Comparison of ENCODE assay signal across 19 cellular contexts in genomic region chr3:37591130-37591865, GRCh38.
DNase-seq lines count a peak whose midpoint lies in the region; ATAC-seq, FAIRE-seq and TF ChIP-seq lines count a peak whose summit lies in the region.
"Had no signal": no experiment of that assay in that cellular context is flagged by ENCODE, and none has a peak within 500 bp of the region (broad histone marks: within the 10 kb centered on the region; RNA-seq: fewer than 3 reads in every experiment).

No MANE protein-coding gene starts in this region.

- H4K91ac ChIP-seq in H1 (replicated peaks; ENCODE audit: insufficient read length, low read length) = no peak overlapping the region
- no peak overlapping the region for H4K91ac ChIP-seq in neuronal stem cell (ENCODE audit: low read depth, low read length, poor library complexity)

- no peak for FAIRE-seq in H1 (lab: Jason Lieb, UNC)
- FAIRE-seq: endothelial cell of umbilical vein had no signal

- RAD21 ChIA-PET in HCT116 (lab: Charles Lee; ENCODE audit: low non-redundant PET in 1 of 2, low total read pairs in 2 of 2, uncharacterized antibody in 2 of 2, unreplicated experiment in 2 of 2) = no interaction called here

- TF ChIP-seq EP300 in H1 (IDR thresholded peaks at IDR 0.05; ENCODE audit: borderline replicate concordance in 1 of 2, low read depth in 2 of 2, low read length in 2 of 2) = no peak

- no peak for TF ChIP-seq POLR2A in HCT116 (IDR thresholded peaks at IDR 0.05; ENCODE audit: borderline replicate concordance, extremely low read depth, insufficient read depth, insufficient read length)
- no peak for TF ChIP-seq POLR2A in H1 (IDR thresholded peaks at IDR 0.05; ENCODE audit: control extremely low read depth in 1 of 2, low read depth in 2 of 2, low read length in 2 of 2)

- no peak overlapping the region for H3K27ac Mint-ChIP-seq in progenitor cell of endocrine pancreas
- H3K27ac Mint-ChIP-seq: activated naive CD4-positive, alpha-beta T cell treated with anti-CD3 and anti-CD28 coated beads, Interleukin-2, amount 50 U/mL, for 72 hours; CD4-positive, alpha-beta memory T cell had no signal

- H3K9me3 ChIP-seq in HCT116 (ENCODE audit: control insufficient read depth in 1 of 2, insufficient read depth in 1 of 2, low read depth in 1 of 2, low read length in 2 of 2) (no peaks in the 10 kb centered on the region), H1 (ENCODE audit: insufficient read depth in 2 of 2, low read depth in 1 of 2, low read length in 1 of 2) (no peaks in the 10 kb centered on the region), lower lobe of right lung (no peaks in the 10 kb centered on the region), stomach smooth muscle (ENCODE audit: control insufficient read depth in 2 of 2, low read length in 2 of 2) (no peaks in the 10 kb centered on the region), neuronal stem cell (replicated peaks in 1 of 2; ENCODE audit: control insufficient read depth in 2 of 2, insufficient read depth in 1 of 2, low read depth in 1 of 2, low read length in 2 of 2) (no peaks in the 10 kb centered on the region)

- H3K4me2 ChIP-seq in HCT116 (ENCODE audit: low read length) (peak overlapping the region; percentile 44), H1 (ENCODE audit: insufficient read depth in 1 of 2, low read depth in 2 of 2, low read length in 2 of 2) (no peak overlapping the region), neuronal stem cell (ENCODE audit: insufficient read depth, low read length, poor library complexity, severe bottlenecking) (no peak overlapping the region)

- H3K4me3 ChIP-seq in HCT116 (replicated peaks in 1 of 2; ENCODE audit: low read depth in 1 of 2, low read length in 2 of 2) (no peak overlapping the region), H1 (ENCODE audit: extremely low read depth in 1 of 4, insufficient read depth in 2 of 4, low read depth in 3 of 4, low read length in 4 of 4) (no peak overlapping the region), lower lobe of right lung (no peak overlapping the region), stomach smooth muscle (ENCODE audit: low read length in 2 of 2) (peak overlapping the region; percentile 5 to 44), neuronal stem cell (ENCODE audit: low read length in 2 of 2) (no peak overlapping the region), brain microvascular endothelial cell (ENCODE audit: low read depth, low read length) (no peak overlapping the region)
- H3K4me3 ChIP-seq: SK-N-MC had no signal

- H3K4me1 ChIP-seq in HCT116 (ENCODE audit: control insufficient read depth in 1 of 2, insufficient read depth in 2 of 2, low read length in 2 of 2) = peaks cover 0 to 13% of the 10 kb centered on the region in 2 experiments; a peak in 2 of 4 replicates
- H3K4me1 ChIP-seq in H1 (replicated peaks in 1 of 4; ENCODE audit: control insufficient read depth in 3 of 4, insufficient read depth in 4 of 4, low read length in 3 of 4) = no peaks in the 10 kb centered on the region
- peaks cover 42% of the 10 kb centered on the region for H3K4me1 ChIP-seq in lower lobe of right lung
- H3K4me1 ChIP-seq in stomach smooth muscle (ENCODE audit: control insufficient read depth, insufficient read depth, low read length) = peaks cover 87% of the 10 kb centered on the region
- no peaks in the 10 kb centered on the region for H3K4me1 ChIP-seq in neuronal stem cell (ENCODE audit: control insufficient read depth in 2 of 2, insufficient read depth in 1 of 2, low read depth in 1 of 2, low read length in 2 of 2)

- no peak overlapping the region for H3K4me3 Mint-ChIP-seq in progenitor cell of endocrine pancreas (ENCODE audit: low read depth)
- H3K4me3 Mint-ChIP-seq: CD4-positive, alpha-beta memory T cell had no signal

- intact Hi-C loops in HCT116 (cut with micrococcal nuclease) = no loop called here
- intact Hi-C loops in lower lobe of right lung (cut with DNase I) = no loop called here

- no peaks in the 10 kb centered on the region for H3K9me3 Mint-ChIP-seq in progenitor cell of endocrine pancreas (ENCODE audit: low read depth)
- H3K9me3 Mint-ChIP-seq: activated naive CD4-positive, alpha-beta T cell treated with anti-CD3 and anti-CD28 coated beads, Interleukin-2, amount 50 U/mL, for 72 hours; CD4-positive, alpha-beta memory T cell had no signal

- no peak overlapping the region for H3K56ac ChIP-seq in H1 (replicated peaks; ENCODE audit: insufficient read length, low read depth, low read length)

- no peak overlapping the region for H2BK20ac ChIP-seq in H1 (ENCODE audit: low read length)

- 85% methylated on average over 4 of the region's 4 CpGs; no CpG with 5 or more reads in 1 of the 2 experiments for WGBS in H1 (ENCODE audit: extremely low coverage in 1 of 2, insufficient coverage in 1 of 2, insufficient read length in 1 of 2, insufficient replicate concordance in 2 of 2, low coverage in 1 of 2, low lambda C conversion rate in 2 of 2, missing lambda C conversion rate in 1 of 2), 2 experiments
- WGBS in neuronal stem cell (ENCODE audit: extremely low coverage in 2 of 2, insufficient read length in 2 of 2, insufficient replicate concordance in 1 of 2), 2 donors = no CpG with 5 or more reads among the region's 4 CpGs

- no peaks in the 10 kb centered on the region for H3K36me3 Mint-ChIP-seq in progenitor cell of endocrine pancreas (ENCODE audit: insufficient read depth)
- H3K36me3 Mint-ChIP-seq: activated naive CD4-positive, alpha-beta T cell treated with anti-CD3 and anti-CD28 coated beads, Interleukin-2, amount 50 U/mL, for 72 hours; CD4-positive, alpha-beta memory T cell had no signal

- H2BK12ac ChIP-seq in H1 (ENCODE audit: low read depth, low read length) (no peak overlapping the region), neuronal stem cell (ENCODE audit: low read length) (no peak overlapping the region)

- BruUV-seq in HCT116 (replicated peaks; lab: Mats Ljungman, UMichigan) = no TSS peak

- H3K23me2 ChIP-seq in H1 (ENCODE audit: low read depth, low read length) = no peaks in the 10 kb centered on the region; the same call in 1 of the 2 replicates

- TF ChIP-seq RAD21 in HCT116 (IDR thresholded peaks at IDR 0.05; ENCODE audit: low read depth) (no peak), H1 (IDR thresholded peaks at IDR 0.05 in 1 of 2, conservative IDR thresholded peaks at IDR 0.05 in 1 of 2; ENCODE audit: low read depth in 2 of 2, low read length in 2 of 2) (no peak)

- H3K79me1 ChIP-seq in H1 (ENCODE audit: low read depth, low read length) (no peaks in the 10 kb centered on the region), neuronal stem cell (ENCODE audit: low read depth, low read length) (no peaks in the 10 kb centered on the region)

- CTCF ChIA-PET in HCT116 (lab: Charles Lee) = no interaction called here
- CTCF ChIA-PET in H1 (lab: Charles Lee; ENCODE audit: partially characterized antibody) = interaction anchor here (0.9 kb wide), 1 partner anchor 10 kb away, joined by 3 read pairs; no protein-coding TSS in a partner anchor

- in situ Hi-C loops in brain microvascular endothelial cell (cut with HindIII; ENCODE audit: low pct_ligation_motif_present, low sequenced_read_pairs) = no loop called here

- DNase-seq in HCT116 (ENCODE audit: low read depth, low spot score) = no peak
- DNase-seq in H1 (ENCODE audit: low read depth in 1 of 2, low spot score in 2 of 2) = no peak
- no peak for DNase-seq in lower lobe of right lung
- DNase-seq in progenitor cell of endocrine pancreas (ENCODE audit: low spot score, unreplicated experiment) = no peak
- no peak for DNase-seq in neuronal stem cell (ENCODE audit: low spot score)
- no peak for DNase-seq in activated CD4-positive, alpha-beta T cell treated with anti-CD3 and anti-CD28 coated beads for 4 hours
- DNase-seq in brain microvascular endothelial cell = no peak
- DNase-seq: CD4-positive, alpha-beta memory T cell; cerebellar nuclear complex; head of caudate nucleus; islet precursor cell; Karpas-422; NCI-H1105 treated with DMSO at 0.1 percent for 48 hours; NCI-H2227 treated with DMSO at 0.1 percent for 48 hours; posterior cingulate gyrus had no signal

- H3K9me2 ChIP-seq in HCT116 (ENCODE audit: insufficient read depth) = no peaks in the 10 kb centered on the region

- POLR2A ChIA-PET in HCT116 (lab: Charles Lee) = no interaction called here
- POLR2A ChIA-PET in H1 (lab: Charles Lee; ENCODE audit: partially characterized antibody) = no interaction called here

- no peak overlapping the region for H2BK120ac ChIP-seq in H1 (replicated peaks; ENCODE audit: low read depth, low read length)
- no peak overlapping the region for H2BK120ac ChIP-seq in neuronal stem cell (ENCODE audit: low read depth, low read length)

- no peak overlapping the region for H3K4ac ChIP-seq in H1 (replicated peaks; ENCODE audit: insufficient read length, low read depth, low read length)
- no peak overlapping the region for H3K4ac ChIP-seq in neuronal stem cell (ENCODE audit: low read length)

- H4K5ac ChIP-seq in H1 (ENCODE audit: insufficient read length, low read depth, low read length) = no peak overlapping the region

- H3K14ac ChIP-seq in H1 (ENCODE audit: insufficient read length) (no peak overlapping the region), neuronal stem cell (ENCODE audit: low read length) (no peak overlapping the region)

- no peak overlapping the region for H2AK5ac ChIP-seq in H1 (ENCODE audit: low read depth, low read length)
- no peak overlapping the region for H2AK5ac ChIP-seq in neuronal stem cell (ENCODE audit: low read depth, low read length)

- H3K18ac ChIP-seq in H1 (ENCODE audit: extremely low read depth, low read length) (no peak overlapping the region), neuronal stem cell (ENCODE audit: low read length) (no peak overlapping the region)

- H3K4me1 Mint-ChIP-seq in progenitor cell of endocrine pancreas (ENCODE audit: low read depth) = peaks cover 13% of the 10 kb centered on the region
- H3K4me1 Mint-ChIP-seq: CD4-positive, alpha-beta memory T cell had no signal

- H3K36me3 ChIP-seq in HCT116 (ENCODE audit: control insufficient read depth in 1 of 2, insufficient read depth in 2 of 2, low read length in 2 of 2) (no peaks in the 10 kb centered on the region), H1 (ENCODE audit: control insufficient read depth in 2 of 4, insufficient read depth in 4 of 4, low read length in 3 of 4) (no peaks in the 10 kb centered on the region), lower lobe of right lung (no peaks in the 10 kb centered on the region), stomach smooth muscle (ENCODE audit: control insufficient read depth in 2 of 2, insufficient read depth in 2 of 2, low read length in 2 of 2) (no peaks in the 10 kb centered on the region), neuronal stem cell (replicated peaks in 1 of 2; ENCODE audit: control insufficient read depth in 2 of 2, insufficient read depth in 2 of 2, low read length in 2 of 2) (no peaks in the 10 kb centered on the region), brain microvascular endothelial cell (replicated peaks) (no peaks in the 10 kb centered on the region)

- no peak overlapping the region for H2AFZ ChIP-seq in HCT116 (ENCODE audit: low read depth, low read length, poor library complexity, severe bottlenecking)
- H2AFZ ChIP-seq in H1 (ENCODE audit: low read length) = no peak overlapping the region
- H2AFZ ChIP-seq in neuronal stem cell (ENCODE audit: low read length) = no peak overlapping the region

- ATAC-seq in HCT116 (no peak), lower lobe of right lung (peak in 1 of 2 donors; percentile 2)

- H3K27me3 Mint-ChIP-seq in progenitor cell of endocrine pancreas = peaks cover 4% of the 10 kb centered on the region

- H3K9ac ChIP-seq in HCT116 (ENCODE audit: low read length) = no peak overlapping the region
- no peak overlapping the region for H3K9ac ChIP-seq in H1 (replicated peaks in 1 of 4; ENCODE audit: extremely low read depth in 1 of 4, low read depth in 3 of 4, low read length in 3 of 4)
- H3K9ac ChIP-seq in stomach smooth muscle (ENCODE audit: low read length in 2 of 2) = peak overlapping the region; percentile 10 to 55
- H3K9ac ChIP-seq in neuronal stem cell (ENCODE audit: low read depth, low read length, poor library complexity) = no peak overlapping the region

- H3K27ac ChIP-seq in HCT116 (ENCODE audit: low read depth, low read length) (no peak overlapping the region), H1 (ENCODE audit: low read depth, low read length) (no peak overlapping the region), lower lobe of right lung (peak overlapping the region; percentile 54), stomach smooth muscle (ENCODE audit: low read length) (peak overlapping the region; percentile 90), neuronal stem cell (replicated peaks; ENCODE audit: low read length) (no peak overlapping the region), brain microvascular endothelial cell (no peak overlapping the region)
- H3K27ac ChIP-seq: SK-N-MC had no signal

- H3K27me3 ChIP-seq in HCT116 (ENCODE audit: insufficient read depth, low read length) = no peaks in the 10 kb centered on the region
- H3K27me3 ChIP-seq in H1 (replicated peaks in 1 of 4; ENCODE audit: control insufficient read depth in 3 of 4, extremely low read depth in 1 of 4, insufficient read depth in 3 of 4, low read length in 3 of 4) = no peaks in the 10 kb centered on the region
- no peaks in the 10 kb centered on the region for H3K27me3 ChIP-seq in lower lobe of right lung (ENCODE audit: low read depth)
- no peaks in the 10 kb centered on the region for H3K27me3 ChIP-seq in stomach smooth muscle (ENCODE audit: control insufficient read depth in 1 of 2, insufficient read depth in 2 of 2, low read length in 2 of 2)
- no peaks in the 10 kb centered on the region for H3K27me3 ChIP-seq in neuronal stem cell (ENCODE audit: control insufficient read depth in 3 of 3, insufficient read depth in 3 of 3, low read depth in 1 of 3, low read length in 3 of 3)
- no peaks in the 10 kb centered on the region for H3K27me3 ChIP-seq in brain microvascular endothelial cell (replicated peaks)

- TF ChIP-seq CTCF in HCT116 (IDR thresholded peaks at IDR 0.05 in 2 of 3, conservative IDR thresholded peaks at IDR 0.05 in 1 of 3; ENCODE audit: borderline replicate concordance in 1 of 3, insufficient read depth in 1 of 3, low read depth in 2 of 3, low read length in 2 of 3) (no peak), H1 (IDR thresholded peaks at IDR 0.05; ENCODE audit: control extremely low read depth in 1 of 3, insufficient read depth in 1 of 3, low read depth in 1 of 3, low read length in 3 of 3) (no peak), lower lobe of right lung (IDR thresholded peaks at IDR 0.05) (no peak), progenitor cell of endocrine pancreas (IDR thresholded peaks at IDR 0.05; ENCODE audit: unreplicated experiment) (no peak), brain microvascular endothelial cell (IDR thresholded peaks at IDR 0.05; ENCODE audit: low read depth, low read length, missing control alignments) (no peak)

- no peak overlapping the region for H3K23ac ChIP-seq in H1 (ENCODE audit: insufficient read length)
- no peak overlapping the region for H3K23ac ChIP-seq in neuronal stem cell (ENCODE audit: low read depth, low read length, poor library complexity)

- H2BK15ac ChIP-seq in H1 (ENCODE audit: low read length) (no peak overlapping the region), neuronal stem cell (ENCODE audit: low read length) (no peak overlapping the region)

- H3K79me2 ChIP-seq in HCT116 (ENCODE audit: insufficient read depth, low read length) (no peaks in the 10 kb centered on the region), H1 (ENCODE audit: control insufficient read depth in 1 of 2, insufficient read depth in 2 of 2, low read length in 2 of 2) (no peaks in the 10 kb centered on the region)

- H4K20me1 ChIP-seq in HCT116 (ENCODE audit: insufficient read depth) (no peaks in the 10 kb centered on the region), H1 (replicated peaks in 1 of 2; ENCODE audit: control insufficient read depth in 1 of 2, insufficient read depth in 2 of 2, low read length in 2 of 2) (no peaks in the 10 kb centered on the region)

- H2BK5ac ChIP-seq in H1 (ENCODE audit: low read depth, low read length) (no peak overlapping the region), neuronal stem cell (ENCODE audit: low read length) (no peak overlapping the region)

- H4K8ac ChIP-seq in H1 (ENCODE audit: extremely low read depth, insufficient read depth, low read length) (peak overlapping the region; percentile 53), neuronal stem cell (ENCODE audit: low read depth, low read length) (no peak overlapping the region)

Comparison
In these comparisons a context has a peak if more than half of its experiments do, and no peak if none do; other contexts are left out.
1. H3K27ac ChIP-seq: peak in lower lobe of right lung (single experiment) and stomach smooth muscle (single experiment); none in HCT116 (single experiment), H1 (single experiment), neuronal stem cell (single experiment) and brain microvascular endothelial cell (single experiment).
2. H3K4me3 ChIP-seq: peak in stomach smooth muscle (2 of 2); none in HCT116 (0 of 2), H1 (0 of 4), lower lobe of right lung (single experiment), neuronal stem cell (0 of 2) and brain microvascular endothelial cell (single experiment).
3. H3K9ac ChIP-seq: peak in stomach smooth muscle (2 of 2); none in HCT116 (single experiment), H1 (0 of 4) and neuronal stem cell (single experiment).